ENCODE assay signal across 1 cellular context in the genomic region with DNA sequence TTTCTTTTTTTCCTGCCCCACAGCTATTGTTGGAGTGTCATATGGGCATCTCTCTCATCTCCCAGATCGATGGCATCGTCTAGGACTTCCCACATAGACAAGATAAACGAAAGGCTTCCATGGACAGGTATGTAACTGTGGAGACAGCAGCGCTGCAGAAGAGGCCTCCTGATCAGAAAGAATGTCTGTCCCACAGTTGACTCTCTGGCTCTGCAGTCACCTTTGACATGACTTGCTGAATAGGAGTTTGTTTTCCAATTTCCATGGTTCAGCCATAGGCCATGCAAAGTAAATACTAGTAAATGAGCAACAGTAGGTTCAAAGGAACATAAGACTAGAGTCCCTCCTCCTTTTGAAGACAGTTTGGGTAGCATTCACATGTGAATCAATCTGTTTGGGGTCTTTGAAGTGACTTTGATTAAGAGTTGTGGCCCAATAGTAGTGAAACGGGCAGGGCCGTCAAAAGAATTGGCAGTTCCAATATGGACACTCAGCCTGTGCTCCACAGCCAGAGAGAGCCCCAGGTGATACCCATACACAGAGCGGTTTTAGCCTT.
TF ChIP-seq lines count a peak whose summit lies in the region.

No MANE protein-coding gene starts in this region.

TF ChIP-seq in HepG2, 621 proteins besides CTCF, POLR2A, EP300 and RAD21 (continued from another document and continues in another):
- TF ChIP-seq TRIM24 (CRISPR knock-in tag; IDR thresholded peaks at IDR 0.05): peak; percentile 76; the same call in 1 of the 2 replicates
- no peak for TF ChIP-seq ZKSCAN5 (CRISPR knock-in tag; IDR thresholded peaks at IDR 0.05)
- TF ChIP-seq, protein P1, sequence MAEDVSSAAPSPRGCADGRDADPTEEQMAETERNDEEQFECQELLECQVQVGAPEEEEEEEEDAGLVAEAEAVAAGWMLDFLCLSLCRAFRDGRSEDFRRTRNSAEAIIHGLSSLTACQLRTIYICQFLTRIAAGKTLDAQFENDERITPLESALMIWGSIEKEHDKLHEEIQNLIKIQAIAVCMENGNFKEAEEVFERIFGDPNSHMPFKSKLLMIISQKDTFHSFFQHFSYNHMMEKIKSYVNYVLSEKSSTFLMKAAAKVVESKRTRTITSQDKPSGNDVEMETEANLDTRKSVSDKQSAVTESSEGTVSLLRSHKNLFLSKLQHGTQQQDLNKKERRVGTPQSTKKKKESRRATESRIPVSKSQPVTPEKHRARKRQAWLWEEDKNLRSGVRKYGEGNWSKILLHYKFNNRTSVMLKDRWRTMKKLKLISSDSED (CRISPR knock-in tag; IDR thresholded peaks at IDR 0.05): no peak
- peak; percentile 97 for TF ChIP-seq ZKSCAN8 (CRISPR knock-in tag; IDR thresholded peaks at IDR 0.05; ENCODE audit: borderline replicate concordance)
- no peak for TF ChIP-seq CAMTA2 (CRISPR knock-in tag; IDR thresholded peaks at IDR 0.05; ENCODE audit: borderline replicate concordance)
- TF ChIP-seq, protein P2, sequence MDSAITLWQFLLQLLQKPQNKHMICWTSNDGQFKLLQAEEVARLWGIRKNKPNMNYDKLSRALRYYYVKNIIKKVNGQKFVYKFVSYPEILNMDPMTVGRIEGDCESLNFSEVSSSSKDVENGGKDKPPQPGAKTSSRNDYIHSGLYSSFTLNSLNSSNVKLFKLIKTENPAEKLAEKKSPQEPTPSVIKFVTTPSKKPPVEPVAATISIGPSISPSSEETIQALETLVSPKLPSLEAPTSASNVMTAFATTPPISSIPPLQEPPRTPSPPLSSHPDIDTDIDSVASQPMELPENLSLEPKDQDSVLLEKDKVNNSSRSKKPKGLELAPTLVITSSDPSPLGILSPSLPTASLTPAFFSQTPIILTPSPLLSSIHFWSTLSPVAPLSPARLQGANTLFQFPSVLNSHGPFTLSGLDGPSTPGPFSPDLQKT (CRISPR knock-in tag; IDR thresholded peaks at IDR 0.05; ENCODE audit: borderline replicate concordance): no peak
- TF ChIP-seq, protein P3, sequence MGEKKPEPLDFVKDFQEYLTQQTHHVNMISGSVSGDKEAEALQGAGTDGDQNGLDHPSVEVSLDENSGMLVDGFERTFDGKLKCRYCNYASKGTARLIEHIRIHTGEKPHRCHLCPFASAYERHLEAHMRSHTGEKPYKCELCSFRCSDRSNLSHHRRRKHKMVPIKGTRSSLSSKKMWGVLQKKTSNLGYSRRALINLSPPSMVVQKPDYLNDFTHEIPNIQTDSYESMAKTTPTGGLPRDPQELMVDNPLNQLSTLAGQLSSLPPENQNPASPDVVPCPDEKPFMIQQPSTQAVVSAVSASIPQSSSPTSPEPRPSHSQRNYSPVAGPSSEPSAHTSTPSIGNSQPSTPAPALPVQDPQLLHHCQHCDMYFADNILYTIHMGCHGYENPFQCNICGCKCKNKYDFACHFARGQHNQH (CRISPR knock-in tag; IDR thresholded peaks at IDR 0.05): peak; percentile 99
- TF ChIP-seq ZNF773 (CRISPR knock-in tag; IDR thresholded peaks at IDR 0.05; ENCODE audit: borderline replicate concordance): 0 out of 2 replicates have a peak, but pooled peaks have one; percentile 52
- TF ChIP-seq, protein P4, sequence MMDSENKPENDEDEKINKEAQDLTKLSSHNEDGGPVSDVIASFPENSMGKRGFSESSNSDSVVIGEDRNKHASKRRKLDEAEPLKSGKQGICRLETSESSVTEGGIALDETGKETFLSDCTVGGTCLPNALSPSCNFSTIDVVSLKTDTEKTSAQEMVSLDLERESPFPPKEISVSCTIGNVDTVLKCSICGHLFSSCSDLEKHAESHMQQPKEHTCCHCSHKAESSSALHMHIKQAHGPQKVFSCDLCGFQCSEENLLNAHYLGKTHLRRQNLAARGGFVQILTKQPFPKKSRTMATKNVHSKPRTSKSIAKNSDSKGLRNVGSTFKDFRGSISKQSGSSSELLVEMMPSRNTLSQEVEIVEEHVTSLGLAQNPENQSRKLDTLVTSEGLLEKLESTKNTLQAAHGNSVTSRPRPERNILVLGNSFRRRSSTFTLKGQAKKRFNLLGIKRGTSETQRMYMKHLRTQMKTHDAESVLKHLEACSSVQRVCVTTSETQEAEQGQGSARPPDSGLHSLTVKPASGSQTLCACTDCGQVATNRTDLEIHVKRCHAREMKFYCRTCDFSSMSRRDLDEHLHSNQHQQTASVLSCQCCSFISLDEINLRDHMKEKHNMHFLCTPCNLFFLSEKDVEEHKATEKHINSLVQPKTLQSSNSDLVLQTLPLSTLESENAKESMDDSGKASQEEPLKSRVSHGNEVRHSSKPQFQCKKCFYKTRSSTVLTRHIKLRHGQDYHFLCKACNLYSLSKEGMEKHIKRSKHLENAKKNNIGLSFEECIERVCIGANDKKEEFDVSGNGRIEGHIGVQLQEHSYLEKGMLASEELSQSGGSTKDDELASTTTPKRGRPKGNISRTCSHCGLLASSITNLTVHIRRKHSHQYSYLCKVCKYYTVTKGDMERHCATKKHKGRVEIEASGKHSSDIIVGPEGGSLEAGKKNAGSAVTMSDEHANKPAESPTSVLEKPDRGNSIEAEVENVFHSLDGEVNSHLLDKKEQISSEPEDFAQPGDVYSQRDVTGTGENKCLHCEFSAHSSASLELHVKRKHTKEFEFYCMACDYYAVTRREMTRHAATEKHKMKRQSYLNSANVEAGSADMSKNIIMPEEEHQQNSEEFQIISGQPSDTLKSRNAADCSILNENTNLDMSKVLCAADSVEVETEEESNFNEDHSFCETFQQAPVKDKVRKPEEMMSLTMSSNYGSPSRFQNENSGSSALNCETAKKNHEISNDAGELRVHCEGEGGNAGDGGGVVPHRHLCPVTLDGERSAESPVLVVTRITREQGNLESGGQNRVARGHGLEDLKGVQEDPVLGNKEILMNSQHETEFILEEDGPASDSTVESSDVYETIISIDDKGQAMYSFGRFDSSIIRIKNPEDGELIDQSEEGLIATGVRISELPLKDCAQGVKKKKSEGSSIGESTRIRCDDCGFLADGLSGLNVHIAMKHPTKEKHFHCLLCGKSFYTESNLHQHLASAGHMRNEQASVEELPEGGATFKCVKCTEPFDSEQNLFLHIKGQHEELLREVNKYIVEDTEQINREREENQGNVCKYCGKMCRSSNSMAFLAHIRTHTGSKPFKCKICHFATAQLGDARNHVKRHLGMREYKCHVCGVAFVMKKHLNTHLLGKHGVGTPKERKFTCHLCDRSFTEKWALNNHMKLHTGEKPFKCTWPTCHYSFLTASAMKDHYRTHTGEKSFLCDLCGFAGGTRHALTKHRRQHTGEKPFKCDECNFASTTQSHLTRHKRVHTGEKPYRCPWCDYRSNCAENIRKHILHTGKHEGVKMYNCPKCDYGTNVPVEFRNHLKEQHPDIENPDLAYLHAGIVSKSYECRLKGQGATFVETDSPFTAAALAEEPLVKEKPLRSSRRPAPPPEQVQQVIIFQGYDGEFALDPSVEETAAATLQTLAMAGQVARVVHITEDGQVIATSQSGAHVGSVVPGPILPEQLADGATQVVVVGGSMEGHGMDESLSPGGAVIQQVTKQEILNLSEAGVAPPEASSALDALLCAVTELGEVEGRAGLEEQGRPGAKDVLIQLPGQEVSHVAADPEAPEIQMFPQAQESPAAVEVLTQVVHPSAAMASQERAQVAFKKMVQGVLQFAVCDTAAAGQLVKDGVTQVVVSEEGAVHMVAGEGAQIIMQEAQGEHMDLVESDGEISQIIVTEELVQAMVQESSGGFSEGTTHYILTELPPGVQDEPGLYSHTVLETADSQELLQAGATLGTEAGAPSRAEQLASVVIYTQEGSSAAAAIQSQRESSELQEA (CRISPR knock-in tag; IDR thresholded peaks at IDR 0.05; ENCODE audit: not compliant biosample characterization): no peak
- TF ChIP-seq, protein P5, sequence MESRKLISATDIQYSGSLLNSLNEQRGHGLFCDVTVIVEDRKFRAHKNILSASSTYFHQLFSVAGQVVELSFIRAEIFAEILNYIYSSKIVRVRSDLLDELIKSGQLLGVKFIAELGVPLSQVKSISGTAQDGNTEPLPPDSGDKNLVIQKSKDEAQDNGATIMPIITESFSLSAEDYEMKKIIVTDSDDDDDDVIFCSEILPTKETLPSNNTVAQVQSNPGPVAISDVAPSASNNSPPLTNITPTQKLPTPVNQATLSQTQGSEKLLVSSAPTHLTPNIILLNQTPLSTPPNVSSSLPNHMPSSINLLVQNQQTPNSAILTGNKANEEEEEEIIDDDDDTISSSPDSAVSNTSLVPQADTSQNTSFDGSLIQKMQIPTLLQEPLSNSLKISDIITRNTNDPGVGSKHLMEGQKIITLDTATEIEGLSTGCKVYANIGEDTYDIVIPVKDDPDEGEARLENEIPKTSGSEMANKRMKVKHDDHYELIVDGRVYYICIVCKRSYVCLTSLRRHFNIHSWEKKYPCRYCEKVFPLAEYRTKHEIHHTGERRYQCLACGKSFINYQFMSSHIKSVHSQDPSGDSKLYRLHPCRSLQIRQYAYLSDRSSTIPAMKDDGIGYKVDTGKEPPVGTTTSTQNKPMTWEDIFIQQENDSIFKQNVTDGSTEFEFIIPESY (CRISPR knock-in tag; IDR thresholded peaks at IDR 0.05): peak; percentile 61; the same call in 1 of the 2 replicates
- TF ChIP-seq ZNF546 (CRISPR knock-in tag; conservative IDR thresholded peaks at IDR 0.05): 0 out of 2 replicates have a peak, but pooled peaks have one; percentile 73
- TF ChIP-seq GATAD1 (CRISPR knock-in tag; IDR thresholded peaks at IDR 0.05): peak; percentile 70
- TF ChIP-seq ZNF282 (IDR thresholded peaks at IDR 0.05; ENCODE audit: partially characterized antibody): no peak
- TF ChIP-seq, protein P6, sequence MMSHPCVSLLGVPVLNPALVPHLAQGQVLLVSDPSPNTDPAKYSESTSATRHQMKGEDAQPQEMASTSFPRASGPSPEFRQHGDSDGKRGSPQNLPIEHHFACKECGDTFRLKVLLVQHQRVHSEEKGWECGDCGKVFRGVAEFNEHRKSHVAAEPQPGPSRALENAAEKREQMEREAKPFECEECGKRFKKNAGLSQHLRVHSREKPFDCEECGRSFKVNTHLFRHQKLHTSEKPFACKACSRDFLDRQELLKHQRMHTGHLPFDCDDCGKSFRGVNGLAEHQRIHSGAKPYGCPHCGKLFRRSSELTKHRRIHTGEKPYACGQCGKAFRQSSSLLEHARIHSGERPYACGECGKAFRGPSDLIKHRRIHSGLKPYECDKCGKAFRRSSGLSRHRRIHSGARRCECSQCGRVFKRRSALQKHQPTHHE (CRISPR knock-in tag; IDR thresholded peaks at IDR 0.05; ENCODE audit: borderline replicate concordance): no peak; the same call in 1 of the 2 replicates
- TF ChIP-seq ZNF530 (CRISPR knock-in tag; IDR thresholded peaks at IDR 0.05; ENCODE audit: low read depth): no peak
- TF ChIP-seq RCOR2 (CRISPR knock-in tag; IDR thresholded peaks at IDR 0.05): peak; percentile 98
- TF ChIP-seq ZNF598 (CRISPR knock-in tag; IDR thresholded peaks at IDR 0.05; ENCODE audit: borderline replicate concordance): 0 out of 2 replicates have a peak, but pooled peaks have one; percentile 70
- peak; percentile 51; the same call in 1 of the 2 replicates for TF ChIP-seq ZNF143 (CRISPR knock-in tag; IDR thresholded peaks at IDR 0.05)
- TF ChIP-seq ZNF547 (CRISPR knock-in tag; IDR thresholded peaks at IDR 0.05): peak; percentile 77; the same call in 1 of the 2 replicates
- peak; percentile 100 for TF ChIP-seq FOXJ3 (CRISPR knock-in tag; IDR thresholded peaks at IDR 0.05; ENCODE audit: borderline replicate concordance)
- peak; percentile 3; the same call in 1 of the 2 replicates for TF ChIP-seq ZNF775 (CRISPR knock-in tag; IDR thresholded peaks at IDR 0.05; ENCODE audit: borderline replicate concordance)
- TF ChIP-seq, protein P7, sequence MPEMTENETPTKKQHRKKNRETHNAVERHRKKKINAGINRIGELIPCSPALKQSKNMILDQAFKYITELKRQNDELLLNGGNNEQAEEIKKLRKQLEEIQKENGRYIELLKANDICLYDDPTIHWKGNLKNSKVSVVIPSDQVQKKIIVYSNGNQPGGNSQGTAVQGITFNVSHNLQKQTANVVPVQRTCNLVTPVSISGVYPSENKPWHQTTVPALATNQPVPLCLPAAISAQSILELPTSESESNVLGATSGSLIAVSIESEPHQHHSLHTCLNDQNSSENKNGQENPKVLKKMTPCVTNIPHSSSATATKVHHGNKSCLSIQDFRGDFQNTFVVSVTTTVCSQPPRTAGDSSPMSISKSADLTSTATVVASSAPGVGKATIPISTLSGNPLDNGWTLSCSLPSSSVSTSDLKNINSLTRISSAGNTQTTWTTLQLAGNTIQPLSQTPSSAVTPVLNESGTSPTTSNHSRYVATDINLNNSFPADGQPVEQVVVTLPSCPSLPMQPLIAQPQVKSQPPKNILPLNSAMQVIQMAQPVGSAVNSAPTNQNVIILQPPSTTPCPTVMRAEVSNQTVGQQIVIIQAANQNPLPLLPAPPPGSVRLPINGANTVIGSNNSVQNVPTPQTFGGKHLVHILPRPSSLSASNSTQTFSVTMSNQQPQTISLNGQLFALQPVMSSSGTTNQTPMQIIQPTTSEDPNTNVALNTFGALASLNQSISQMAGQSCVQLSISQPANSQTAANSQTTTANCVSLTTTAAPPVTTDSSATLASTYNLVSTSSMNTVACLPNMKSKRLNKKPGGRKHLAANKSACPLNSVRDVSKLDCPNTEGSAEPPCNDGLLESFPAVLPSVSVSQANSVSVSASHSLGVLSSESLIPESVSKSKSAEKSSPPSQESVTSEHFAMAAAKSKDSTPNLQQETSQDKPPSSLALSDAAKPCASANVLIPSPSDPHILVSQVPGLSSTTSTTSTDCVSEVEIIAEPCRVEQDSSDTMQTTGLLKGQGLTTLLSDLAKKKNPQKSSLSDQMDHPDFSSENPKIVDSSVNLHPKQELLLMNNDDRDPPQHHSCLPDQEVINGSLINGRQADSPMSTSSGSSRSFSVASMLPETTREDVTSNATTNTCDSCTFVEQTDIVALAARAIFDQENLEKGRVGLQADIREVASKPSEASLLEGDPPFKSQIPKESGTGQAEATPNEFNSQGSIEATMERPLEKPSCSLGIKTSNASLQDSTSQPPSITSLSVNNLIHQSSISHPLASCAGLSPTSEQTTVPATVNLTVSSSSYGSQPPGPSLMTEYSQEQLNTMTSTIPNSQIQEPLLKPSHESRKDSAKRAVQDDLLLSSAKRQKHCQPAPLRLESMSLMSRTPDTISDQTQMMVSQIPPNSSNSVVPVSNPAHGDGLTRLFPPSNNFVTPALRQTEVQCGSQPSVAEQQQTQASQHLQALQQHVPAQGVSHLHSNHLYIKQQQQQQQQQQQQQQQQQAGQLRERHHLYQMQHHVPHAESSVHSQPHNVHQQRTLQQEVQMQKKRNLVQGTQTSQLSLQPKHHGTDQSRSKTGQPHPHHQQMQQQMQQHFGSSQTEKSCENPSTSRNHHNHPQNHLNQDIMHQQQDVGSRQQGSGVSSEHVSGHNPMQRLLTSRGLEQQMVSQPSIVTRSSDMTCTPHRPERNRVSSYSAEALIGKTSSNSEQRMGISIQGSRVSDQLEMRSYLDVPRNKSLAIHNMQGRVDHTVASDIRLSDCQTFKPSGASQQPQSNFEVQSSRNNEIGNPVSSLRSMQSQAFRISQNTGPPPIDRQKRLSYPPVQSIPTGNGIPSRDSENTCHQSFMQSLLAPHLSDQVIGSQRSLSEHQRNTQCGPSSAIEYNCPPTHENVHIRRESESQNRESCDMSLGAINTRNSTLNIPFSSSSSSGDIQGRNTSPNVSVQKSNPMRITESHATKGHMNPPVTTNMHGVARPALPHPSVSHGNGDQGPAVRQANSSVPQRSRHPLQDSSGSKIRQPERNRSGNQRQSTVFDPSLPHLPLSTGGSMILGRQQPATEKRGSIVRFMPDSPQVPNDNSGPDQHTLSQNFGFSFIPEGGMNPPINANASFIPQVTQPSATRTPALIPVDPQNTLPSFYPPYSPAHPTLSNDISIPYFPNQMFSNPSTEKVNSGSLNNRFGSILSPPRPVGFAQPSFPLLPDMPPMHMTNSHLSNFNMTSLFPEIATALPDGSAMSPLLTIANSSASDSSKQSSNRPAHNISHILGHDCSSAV (CRISPR knock-in tag; IDR thresholded peaks at IDR 0.05; ENCODE audit: borderline replicate concordance): peak; percentile 85; the same call in 1 of the 2 replicates
- TF ChIP-seq, protein P8, sequence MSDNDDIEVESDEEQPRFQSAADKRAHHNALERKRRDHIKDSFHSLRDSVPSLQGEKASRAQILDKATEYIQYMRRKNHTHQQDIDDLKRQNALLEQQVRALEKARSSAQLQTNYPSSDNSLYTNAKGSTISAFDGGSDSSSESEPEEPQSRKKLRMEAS (IDR thresholded peaks at IDR 0.05): peak; percentile 81
- TF ChIP-seq CREM (IDR thresholded peaks at IDR 0.05): peak; percentile 98
- no peak for TF ChIP-seq CREM (CRISPR knock-in tag; IDR thresholded peaks at IDR 0.05)
